ENCODE assay signal across 18 cellular contexts in genomic region chr10:71581376-71581775, GRCh38.
"Had no signal": no experiment of that assay in that cellular context is flagged by ENCODE, and none has a peak within 500 bp of the region (broad histone marks: within the 10 kb centered on the region; RNA-seq: fewer than 3 reads in every experiment).

No MANE protein-coding gene starts in this region.

- DNase-seq: activated CD4-positive, alpha-beta T cell treated with anti-CD3 and anti-CD28 coated beads for 1 hour; activated CD4-positive, alpha-beta T cell treated with anti-CD3 and anti-CD28 coated beads, Interleukin-2, amount 50 U/mL, for 48 hours; activated naive CD4-positive, alpha-beta T cell treated with anti-CD3 and anti-CD28 coated beads, Interleukin-2, amount 10 ng/mL, durations not matched to agents 7 days and 5 days; activated T-cell treated with anti-CD3 and anti-CD28 coated beads, Interleukin-2, amount 50 U/mL, for 1 hour; colonic mucosa; esophagus squamous epithelium; immature natural killer cell; left colon; lower lobe of right lung; naive B cell; small intestine; stimulated activated CD4-positive, alpha-beta T cell treated with anti-CD3 and anti-CD28 coated beads, Interleukin-4, amount 100 ng/mL, for 4 hours; stimulated activated CD8-positive, alpha-beta memory T cell treated with anti-CD3 and anti-CD28 coated beads, Interleukin-4, amount 100 ng/mL, for 48 hours; stimulated activated naive CD8-positive, alpha-beta T cell treated with anti-CD3 and anti-CD28 coated beads, Interleukin-15, Interleukin-2, amounts not matched to agents 100 U/mL and 50 U/mL, for 24 hours; T-cell; T-helper 9 cell had no signal

- H3K27ac ChIP-seq: colonic mucosa, esophagus squamous epithelium, lower lobe of right lung, SK-N-MC, thoracic aorta had no signal
